ENCODE assay signal across 30 cellular contexts in the genomic region with DNA sequence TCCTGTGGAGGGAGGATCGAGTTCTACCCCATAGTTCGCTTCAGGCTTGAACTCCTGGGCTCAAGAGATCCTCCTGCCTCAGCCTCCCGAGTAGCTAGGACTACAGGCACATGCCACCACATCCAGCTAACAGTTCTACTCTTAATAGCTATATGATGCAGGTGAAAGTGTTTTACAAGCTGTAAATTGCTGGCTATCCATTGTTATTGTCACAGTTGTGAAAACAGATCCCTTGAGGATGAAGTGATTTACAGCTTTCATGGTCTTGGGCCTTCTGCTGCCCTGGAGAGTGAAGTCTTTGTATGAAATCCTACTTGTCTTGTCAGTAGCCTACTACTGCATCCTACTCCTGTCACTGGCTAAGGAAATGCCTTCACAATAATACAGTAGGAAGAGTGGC. TPM values are rescaled to one million over a fixed set of nuclear protein-coding genes. Genes with fewer than 3 reads are reported as not detected.
A peak's percentile ranks its signal among the peaks of the same experiment; 100 is the strongest.
DNase-seq lines count a peak whose midpoint lies in the region; ATAC-seq, FAIRE-seq and TF ChIP-seq lines count a peak whose summit lies in the region.
"Had no signal": no experiment of that assay in that cellular context is flagged by ENCODE, and none has a peak within 500 bp of the region (broad histone marks: within the 10 kb centered on the region; RNA-seq: fewer than 3 reads in every experiment).

No MANE protein-coding gene starts in this region.

- POLR2A ChIA-PET in HEK293 (lab: Yijun Ruan, JAX) (no interaction called here), GM10248 (lab: Yijun Ruan, JAX) (no interaction called here)
- POLR2A ChIA-PET in CD8-positive, alpha-beta T cell (lab: Charles Lee) = interaction anchor here (0.8 to 1.4 kb wide), 2 partner anchors 15 to 29 kb away, joined by 3 read pairs; no protein-coding TSS in a partner anchor

- no peaks in the 10 kb centered on the region for H3K27me3 Mint-ChIP-seq in CD8-positive, alpha-beta T cell (ENCODE audit: low read depth)
- H3K27me3 Mint-ChIP-seq: activated T-cell treated with anti-CD3 and anti-CD28 coated beads, Interleukin-2, amount 50 U/mL, for 24 hours had no signal

- H3K27ac Mint-ChIP-seq in CD8-positive, alpha-beta T cell = no peak overlapping the region
- H3K27ac Mint-ChIP-seq: activated T-cell treated with anti-CD3 and anti-CD28 coated beads, Interleukin-2, amount 50 U/mL, for 24 hours had no signal

- intact Hi-C loops in ascending aorta (cut with DNase I) = loop anchor here (5.0 kb wide), 1 partner anchor 49 kb away; the partner anchor contains the start of gene GRAMD2B
- intact Hi-C loops in kidney (cut with DNase I) = no loop called here
- intact Hi-C loops in CD8-positive, alpha-beta T cell (cut with DNase I, micrococcal nuclease) = no loop called here

- H3K36me3 Mint-ChIP-seq in CD8-positive, alpha-beta T cell = peaks cover 51% of the 10 kb centered on the region

- no peak overlapping the region for H3K4me3 ChIP-seq in HEK293 (ENCODE audit: low read depth, low read length)
- H3K4me3 ChIP-seq in ascending aorta = no peak overlapping the region
- no peak overlapping the region for H3K4me3 ChIP-seq in kidney (ENCODE audit: low read length in 2 of 2)
- H3K4me3 ChIP-seq in thoracic aorta = no peak overlapping the region
- H3K4me3 ChIP-seq in CD8-positive, alpha-beta T cell (ENCODE audit: low read depth, low read length) = no peak overlapping the region
- H3K4me3 ChIP-seq: gastrocnemius medialis, lower lobe of right lung, upper lobe of right lung had no signal

- H3K27ac ChIP-seq in HEK293 (ENCODE audit: extremely low read depth, low read depth, low read length) (no peak overlapping the region), ascending aorta (peak overlapping the region; percentile 62 to 74), kidney (ENCODE audit: low read depth in 2 of 2, low read length in 2 of 2) (peak overlapping the region; percentile 80 to 83), thoracic aorta (peak overlapping the region; percentile 55 to 62)
- H3K27ac ChIP-seq in CD8-positive, alpha-beta T cell (ENCODE audit: low read depth, low read length) = no peak overlapping the region
- H3K27ac ChIP-seq: lower lobe of right lung, neutrophil, upper lobe of right lung had no signal

- H3K9ac ChIP-seq in kidney (ENCODE audit: low read length in 2 of 2) = peak overlapping the region in 1 of 2 donors; percentile 10

- H3K9me3 ChIP-seq in HEK293 (ENCODE audit: control insufficient read depth, insufficient read depth, low read depth, low read length) (no peaks in the 10 kb centered on the region), ascending aorta (no peaks in the 10 kb centered on the region), kidney (ENCODE audit: control insufficient read depth in 1 of 2, low read length in 2 of 2) (no peaks in the 10 kb centered on the region), thoracic aorta (no peaks in the 10 kb centered on the region)
- no peaks in the 10 kb centered on the region for H3K9me3 ChIP-seq in CD8-positive, alpha-beta T cell (ENCODE audit: low read length)
- H3K9me3 ChIP-seq: gastrocnemius medialis, lower lobe of right lung, neutrophil, upper lobe of right lung had no signal

- H3K9me3 Mint-ChIP-seq in CD8-positive, alpha-beta T cell = no peaks in the 10 kb centered on the region
- H3K9me3 Mint-ChIP-seq: activated T-cell treated with anti-CD3 and anti-CD28 coated beads, Interleukin-2, amount 50 U/mL, for 24 hours had no signal

- no peak for FAIRE-seq in kidney (lab: Jason Lieb, UNC)
- FAIRE-seq: D721Med, TTC549 had no signal

- CTCF ChIA-PET in HEK293 (lab: Yijun Ruan, JAX) (interaction anchor here (0.7 to 1.9 kb wide), 3 partner anchors 29 to 204 kb away, joined by 3 to 7 read pairs (median 4); no protein-coding TSS in a partner anchor), GM10248 (lab: Yijun Ruan, JAX) (interaction anchor here (0.6 to 1.7 kb wide), 3 partner anchors 24 to 117 kb away, joined by 3 to 4 read pairs (median 4); no protein-coding TSS in a partner anchor)
- CTCF ChIA-PET in CD8-positive, alpha-beta T cell (lab: Charles Lee) = interaction anchor here (0.7 to 1.4 kb wide), 2 partner anchors 28 to 30 kb away, joined by 3 read pairs; no protein-coding TSS in a partner anchor

- no peak overlapping the region for H3K4me3 Mint-ChIP-seq in CD8-positive, alpha-beta T cell
- H3K4me3 Mint-ChIP-seq: activated T-cell treated with anti-CD3 and anti-CD28 coated beads, Interleukin-2, amount 50 U/mL, for 24 hours had no signal

- H3K4me1 ChIP-seq in HEK293 (ENCODE audit: control insufficient read depth, insufficient read depth, low read length) (peaks cover 2% of the 10 kb centered on the region; the same call in 1 of the 2 replicates), ascending aorta (peaks cover 0 to 17% of the 10 kb centered on the region in 2 donors), kidney (ENCODE audit: control insufficient read depth in 1 of 2, insufficient read depth in 1 of 2, low read depth in 1 of 2, low read length in 2 of 2) (peaks cover 21 to 25% of the 10 kb centered on the region in 2 donors), thoracic aorta (ENCODE audit: control insufficient read depth in 1 of 2, low read depth in 2 of 2) (peaks cover 26 to 34% of the 10 kb centered on the region in 2 donors)
- H3K4me1 ChIP-seq in CD8-positive, alpha-beta T cell (ENCODE audit: insufficient read depth, low read length) = no peaks in the 10 kb centered on the region
- H3K4me1 ChIP-seq: lower lobe of right lung, upper lobe of right lung had no signal

- H3K4me1 Mint-ChIP-seq in CD8-positive, alpha-beta T cell (ENCODE audit: low read depth) = no peaks in the 10 kb centered on the region

- TF ChIP-seq CTCF in HEK293 (tag by site-specific recombination; IDR thresholded peaks at IDR 0.05) = no peak
- no peak for TF ChIP-seq CTCF in ascending aorta (IDR thresholded peaks at IDR 0.05)
- TF ChIP-seq CTCF in kidney (IDR thresholded peaks at IDR 0.05; ENCODE audit: borderline replicate concordance, extremely low read depth, insufficient read depth) = no peak
- TF ChIP-seq CTCF in thoracic aorta (IDR thresholded peaks at IDR 0.05) = no peak
- no peak for TF ChIP-seq CTCF in CD8-positive, alpha-beta T cell (IDR thresholded peaks at IDR 0.05)
- no peak for TF ChIP-seq CTCF in GM10248 (IDR thresholded peaks at IDR 0.05; ENCODE audit: control extremely low read depth, extremely low read depth, low read depth, missing control alignments)

- ATAC-seq in thoracic aorta (ENCODE audit: insufficient number of reproducible peaks, low FRiP score, low read depth) (no peak), HG02840 (IDR thresholded peaks at IDR 0.05; ENCODE audit: low FRiP score, unreplicated experiment) (no peak)
- no peak for ATAC-seq in CD8-positive, alpha-beta T cell
- ATAC-seq: lower lobe of right lung; Right ventricle myocardium inferior; stimulated activated naive CD8-positive, alpha-beta T cell treated with anti-CD3 and anti-CD28 coated beads, Interleukin-15, Interleukin-2, amounts not matched to agents 100 U/mL and 50 U/mL, for 24 hours; upper lobe of right lung had no signal

- H3K27me3 ChIP-seq in ascending aorta (no peaks in the 10 kb centered on the region), thoracic aorta (replicated peaks; ENCODE audit: insufficient read depth) (no peaks in the 10 kb centered on the region)
- H3K27me3 ChIP-seq in CD8-positive, alpha-beta T cell (ENCODE audit: insufficient read depth, low read length) = no peaks in the 10 kb centered on the region
- H3K27me3 ChIP-seq: gastrocnemius medialis, neutrophil, upper lobe of right lung had no signal

- DNase-seq in ascending aorta (ENCODE audit: low spot score in 2 of 2) = no peak
- no peak for DNase-seq in kidney
- DNase-seq in thoracic aorta (ENCODE audit: low spot score) = no peak
- no peak for DNase-seq in CD8-positive, alpha-beta T cell
- DNase-seq in GM10248 (ENCODE audit: extremely low spot score) = no peak
- DNase-seq in HCEC 1CT = no peak
- DNase-seq: activated CD8-positive, alpha-beta memory T cell treated with anti-CD3 and anti-CD28 coated beads for 24 hours; activated naive CD4-positive, alpha-beta T cell; activated T-cell treated with anti-CD3 and anti-CD28 coated beads, Interleukin-2, amount 50 U/mL, for 24 hours; amygdala; C1 segment of cervical spinal cord; effector CD4-positive, alpha-beta T cell; gastrocnemius medialis; GOT3; hypothalamus; KG1; lower lobe of right lung; MV-4-11; NCI-H187; NCI-H69; stimulated activated CD4-positive, alpha-beta T cell treated with anti-CD3 and anti-CD28 coated beads, Interleukin-12 subunit alpha, Interleukin-12 subunit beta, amount 100 ng/mL, for 4 hours; stimulated activated CD4-positive, alpha-beta T cell treated with anti-CD3 and anti-CD28 coated beads, Interleukin-4, amount 100 ng/mL, for 4 hours; stimulated activated naive CD8-positive, alpha-beta T cell treated with anti-CD3 and anti-CD28 coated beads, Interleukin-15, Interleukin-2, amounts not matched to agents 100 U/mL and 50 U/mL, for 24 hours; upper lobe of right lung had no signal

- H3K36me3 ChIP-seq in HEK293 (ENCODE audit: control insufficient read depth in 2 of 2, insufficient read depth in 1 of 2, low read length in 2 of 2) (peaks cover 0 to 4% of the 10 kb centered on the region in 2 experiments; a peak in 1 of 3 replicates), ascending aorta (peaks cover 23 to 71% of the 10 kb centered on the region in 2 donors), kidney (ENCODE audit: control insufficient read depth in 1 of 2, insufficient read depth in 2 of 2, low read length in 2 of 2) (peaks cover 14 to 24% of the 10 kb centered on the region in 2 donors), thoracic aorta (peaks cover 26% of the 10 kb centered on the region)
- H3K36me3 ChIP-seq in CD8-positive, alpha-beta T cell (ENCODE audit: insufficient read depth, low read length) = no peaks in the 10 kb centered on the region
- H3K36me3 ChIP-seq: neutrophil had no signal

TF ChIP-seq in HEK293, 187 proteins besides CTCF, POLR2A, EP300 and RAD21:
- TF ChIP-seq ZNF621 (tag by site-specific recombination; IDR thresholded peaks at IDR 0.05) (no peak), OSR2 (tag by site-specific recombination; IDR thresholded peaks at IDR 0.05) (peak; percentile 70; the same call in 1 of the 2 replicates), SP7 (tag by site-specific recombination; IDR thresholded peaks at IDR 0.05) (peak; percentile 44; the same call in 1 of the 2 replicates)

RNA-seq across cellular contexts. Expression of gene GRAMD2B, which starts 48.0 kb away (rescaled TPM):
- total RNA-seq in ascending aorta (55.6 TPM), kidney (38.5 TPM), thoracic aorta (10 to 100 TPM; 59.3 to 79.5 TPM)
- polyA plus RNA-seq in kidney (ENCODE audit: insufficient read depth, low read depth, low replicate concordance) = 18.4 TPM
- 10 to 100 TPM in 1 of 2 experiments, 1 to 10 TPM in 1; 8.2 to 10.4 TPM for total RNA-seq in CD8-positive, alpha-beta T cell

Comparison
In these comparisons a context has a peak if more than half of its experiments do, and no peak if none do; other contexts are left out.
1. H3K27ac ChIP-seq: peak in ascending aorta (2 of 2), kidney (2 of 2) and thoracic aorta (2 of 2); none in HEK293 (single experiment) and CD8-positive, alpha-beta T cell (single experiment).